Comparison of ENCODE assay signal across 22 cellular contexts in genomic region chr13:111397202-111397880, GRCh38.
"Had no signal": no experiment of that assay in that cellular context is flagged by ENCODE, and none has a peak within 500 bp of the region (broad histone marks: within the 10 kb centered on the region; RNA-seq: fewer than 3 reads in every experiment).

No MANE protein-coding gene starts in this region.

- H3K27me3 ChIP-seq: colonic mucosa, gastroesophageal sphincter, right atrium auricular region, tibial nerve had no signal

- H3K27ac ChIP-seq: breast epithelium, colonic mucosa, epithelial cell of prostate, gastroesophageal sphincter, prostate gland, right atrium auricular region, SJSA1, tibial nerve had no signal

- ATAC-seq: gastroesophageal sphincter, mucosa of descending colon, WTC11 had no signal

- H3K4me1 Mint-ChIP-seq: activated naive CD8-positive, alpha-beta T cell treated with anti-CD3 and anti-CD28 coated beads, Interleukin-2, amount 10 ng/mL, durations not matched to agents 7 days and 5 days; WTC11 had no signal

- H3K4me1 ChIP-seq: breast epithelium, colonic mucosa, gastroesophageal sphincter, prostate gland, right atrium auricular region, SJSA1, tibial nerve had no signal

- H3K27ac Mint-ChIP-seq: activated CD4-positive, alpha-beta memory T cell treated with anti-CD3 and anti-CD28 coated beads for 36 hours; activated naive CD8-positive, alpha-beta T cell treated with anti-CD3 and anti-CD28 coated beads, Interleukin-2, amount 10 ng/mL, durations not matched to agents 7 days and 5 days; activated T-helper 2 cell treated with anti-CD3 and anti-CD28 coated beads, Interferon-gamma antibody, Interleukin-2, Interleukin-4, amounts not matched to agents 10 μg/mL and 5 μg/mL and 100 μg/mL, durations not matched to agents 14 hours and 24 hours and 36 hours; WTC11 had no signal

- DNase-seq: activated CD4-positive, alpha-beta memory T cell treated with anti-CD3 and anti-CD28 coated beads for 36 hours; activated CD4-positive, alpha-beta T cell treated with anti-CD3 and anti-CD28 coated beads for 4 hours; activated naive CD4-positive, alpha-beta T cell; activated naive CD8-positive, alpha-beta T cell treated with anti-CD3 and anti-CD28 coated beads, Interleukin-2, amount 10 ng/mL, durations not matched to agents 7 days and 5 days; activated T-cell treated with anti-CD3 and anti-CD28 coated beads, Interleukin-2, amount 50 U/mL, for 1 hour; amniotic stem cell; colonic mucosa; hypothalamus; mesenchymal stem cell; mucosa of descending colon; stimulated activated CD4-positive, alpha-beta T cell treated with anti-CD3 and anti-CD28 coated beads, Interleukin-4, amount 100 ng/mL, for 24 hours; stimulated activated naive CD4-positive, alpha-beta T cell treated with Interleukin-2 at 50 U/mL for 16 hours; T-helper 9 cell had no signal

- H3K36me3 ChIP-seq: breast epithelium, colonic mucosa, gastroesophageal sphincter, prostate gland, right atrium auricular region, SJSA1, tibial nerve had no signal

- H3K36me3 Mint-ChIP-seq: activated CD4-positive, alpha-beta memory T cell treated with anti-CD3 and anti-CD28 coated beads for 36 hours; activated naive CD8-positive, alpha-beta T cell treated with anti-CD3 and anti-CD28 coated beads, Interleukin-2, amount 10 ng/mL, durations not matched to agents 7 days and 5 days; WTC11 had no signal

- H3K4me3 Mint-ChIP-seq: activated CD4-positive, alpha-beta memory T cell treated with anti-CD3 and anti-CD28 coated beads for 36 hours; activated naive CD8-positive, alpha-beta T cell treated with anti-CD3 and anti-CD28 coated beads, Interleukin-2, amount 10 ng/mL, durations not matched to agents 7 days and 5 days; WTC11 had no signal

- H3K9me3 Mint-ChIP-seq: activated CD4-positive, alpha-beta memory T cell treated with anti-CD3 and anti-CD28 coated beads for 36 hours; activated naive CD8-positive, alpha-beta T cell treated with anti-CD3 and anti-CD28 coated beads, Interleukin-2, amount 10 ng/mL, durations not matched to agents 7 days and 5 days; activated T-helper 2 cell treated with anti-CD3 and anti-CD28 coated beads, Interferon-gamma antibody, Interleukin-2, Interleukin-4, amounts not matched to agents 10 μg/mL and 5 μg/mL and 100 μg/mL, durations not matched to agents 14 hours and 24 hours and 36 hours had no signal

- H3K4me3 ChIP-seq: breast epithelium, colonic mucosa, gastroesophageal sphincter, mucosa of descending colon, prostate gland, right atrium auricular region, SJSA1, tibial nerve had no signal

- H3K27me3 Mint-ChIP-seq: activated CD4-positive, alpha-beta memory T cell treated with anti-CD3 and anti-CD28 coated beads for 36 hours; activated naive CD8-positive, alpha-beta T cell treated with anti-CD3 and anti-CD28 coated beads, Interleukin-2, amount 10 ng/mL, durations not matched to agents 7 days and 5 days had no signal

- H3K9me3 ChIP-seq: breast epithelium, colonic mucosa, gastroesophageal sphincter, mucosa of descending colon, prostate gland, right atrium auricular region, tibial nerve had no signal
